In the genomic region with DNA sequence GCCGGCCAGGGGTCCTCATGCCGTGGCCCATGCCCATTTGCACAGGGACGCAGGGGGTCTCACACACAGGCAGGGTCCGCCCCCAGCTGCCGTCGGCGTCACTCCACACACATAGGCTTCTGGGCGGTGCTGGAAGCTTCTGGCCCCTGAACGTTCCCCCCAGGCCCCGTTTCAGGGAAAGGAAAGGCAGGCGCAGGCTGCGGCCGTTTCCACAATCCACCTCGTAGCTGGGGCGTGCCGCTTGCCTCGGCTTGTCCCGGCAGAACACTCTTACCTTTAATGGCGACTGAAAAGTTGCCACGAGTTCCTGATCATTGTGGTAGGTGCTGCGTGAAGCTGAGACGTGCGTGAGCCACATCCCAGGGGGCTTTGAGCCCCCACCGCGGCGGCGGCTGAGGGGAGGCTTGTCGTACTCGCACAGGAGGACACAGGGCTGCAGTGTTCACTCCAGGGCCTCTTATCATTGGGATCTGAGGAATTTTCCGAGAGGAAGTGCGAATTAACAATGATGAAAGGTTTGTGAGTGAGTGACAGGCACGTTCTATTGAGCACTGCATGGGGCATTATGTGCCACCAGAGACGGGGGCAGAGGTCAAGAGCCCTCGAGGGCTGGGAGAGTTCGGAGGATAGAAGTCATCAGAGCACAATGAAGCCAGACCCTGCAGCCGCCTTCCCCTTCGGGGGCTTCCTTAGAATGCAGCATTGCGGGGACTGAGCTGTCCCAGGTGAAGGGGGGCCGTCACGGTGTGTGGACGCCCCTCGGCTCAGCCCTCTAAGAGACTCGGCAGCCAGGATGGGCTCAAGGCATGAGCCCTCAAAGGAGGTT, we compare ENCODE assay signal across 2 cellular contexts.
TF ChIP-seq lines count a peak whose summit lies in the region.

No MANE protein-coding gene starts in this region.

TF ChIP-seq in HEK293T, 16 proteins besides CTCF, POLR2A, EP300 and RAD21:
- TF ChIP-seq BHLHE40 (IDR thresholded peaks at IDR 0.05; ENCODE audit: borderline replicate concordance): no peak
- TF ChIP-seq L3MBTL2 (conservative IDR thresholded peaks at IDR 0.05): no peak
- no peak for TF ChIP-seq HDGF (IDR thresholded peaks at IDR 0.05; ENCODE audit: borderline replicate concordance)
- no peak for TF ChIP-seq FOXK2 (IDR thresholded peaks at IDR 0.05)
- TF ChIP-seq, protein P1, sequence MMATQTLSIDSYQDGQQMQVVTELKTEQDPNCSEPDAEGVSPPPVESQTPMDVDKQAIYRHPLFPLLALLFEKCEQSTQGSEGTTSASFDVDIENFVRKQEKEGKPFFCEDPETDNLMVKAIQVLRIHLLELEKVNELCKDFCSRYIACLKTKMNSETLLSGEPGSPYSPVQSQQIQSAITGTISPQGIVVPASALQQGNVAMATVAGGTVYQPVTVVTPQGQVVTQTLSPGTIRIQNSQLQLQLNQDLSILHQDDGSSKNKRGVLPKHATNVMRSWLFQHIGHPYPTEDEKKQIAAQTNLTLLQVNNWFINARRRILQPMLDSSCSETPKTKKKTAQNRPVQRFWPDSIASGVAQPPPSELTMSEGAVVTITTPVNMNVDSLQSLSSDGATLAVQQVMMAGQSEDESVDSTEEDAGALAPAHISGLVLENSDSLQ (IDR thresholded peaks at IDR 0.05): peak; percentile 80
- no peak for TF ChIP-seq ARNT (IDR thresholded peaks at IDR 0.05)
- TF ChIP-seq SP1 (IDR thresholded peaks at IDR 0.05): no peak
TF ChIP-seq in HEK293T: peak in this region for 1.

TF ChIP-seq in K562, 482 proteins besides CTCF, POLR2A, EP300 and RAD21:
- TF ChIP-seq, protein P1 (IDR thresholded peaks at IDR 0.05): 0 out of 2 replicates have a peak, but pooled peaks have one; percentile 35
- no peak for TF ChIP-seq ZNF165 (CRISPR knock-in tag; IDR thresholded peaks at IDR 0.05; ENCODE audit: borderline replicate concordance)
TF ChIP-seq in K562: peak in this region for 1.
